In the genomic region with DNA sequence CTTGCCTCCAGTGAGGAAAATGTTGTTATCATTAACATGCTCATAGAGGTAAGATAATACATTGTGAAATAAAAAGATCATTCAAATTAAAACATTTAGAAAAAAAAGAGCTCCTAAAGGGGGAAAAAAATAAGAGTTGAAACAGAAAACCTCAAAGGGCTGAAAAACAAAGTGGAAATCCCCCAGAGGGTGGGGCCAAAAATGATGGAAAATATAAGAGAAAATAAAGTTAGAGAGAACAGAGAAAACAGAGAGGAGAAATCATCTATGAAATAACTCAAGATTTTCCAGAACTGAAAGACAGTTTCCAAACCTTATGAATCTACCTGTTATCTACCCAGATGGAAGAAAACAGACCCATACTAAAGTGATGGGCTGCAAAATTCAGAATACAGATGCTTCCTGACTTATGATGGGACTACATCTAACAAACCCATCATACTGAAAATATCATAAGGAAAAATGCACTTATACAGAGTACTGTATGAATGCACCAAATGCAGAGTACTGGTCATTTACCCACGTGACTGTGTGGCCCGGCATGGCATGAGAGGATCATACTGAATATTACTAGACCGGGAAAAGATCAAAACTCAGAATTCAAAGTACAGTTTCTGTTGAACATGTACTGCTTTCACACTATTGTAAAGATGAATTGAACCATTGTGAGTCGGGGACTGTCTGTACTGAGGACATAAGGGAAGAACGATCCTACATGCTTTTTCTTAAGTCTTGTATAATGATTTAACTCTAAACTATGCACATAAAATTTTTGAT, we compare ENCODE assay signal across 13 cellular contexts. TPM values are rescaled to one million over a fixed set of nuclear protein-coding genes. Genes with fewer than 3 reads are reported as not detected.
A peak's percentile ranks its signal among the peaks of the same experiment; 100 is the strongest.
DNase-seq lines count a peak whose midpoint lies in the region; ATAC-seq, FAIRE-seq and TF ChIP-seq lines count a peak whose summit lies in the region.
"Had no signal": no experiment of that assay in that cellular context is flagged by ENCODE, and none has a peak within 500 bp of the region (broad histone marks: within the 10 kb centered on the region; RNA-seq: fewer than 3 reads in every experiment).

No MANE protein-coding gene starts in this region.

- H3K9me3 ChIP-seq in endothelial cell of umbilical vein (replicated peaks; ENCODE audit: control insufficient read depth, insufficient read depth, low read length) = no peaks in the 10 kb centered on the region
- H3K9me3 ChIP-seq in MG63 = no peaks in the 10 kb centered on the region

- H3K4me3 Mint-ChIP-seq in T-helper 2 cell treated with Interferon-gamma antibody and Interleukin-4, amounts not matched to agents 5 μg/mL and 100 μg/mL, for 36 hours = peak overlapping the region; percentile 96
- H3K4me3 Mint-ChIP-seq in T-cell = peak overlapping the region; percentile 77 to 93 (median 89)

- no peaks in the 10 kb centered on the region for H4K20me1 ChIP-seq in endothelial cell of umbilical vein (replicated peaks; ENCODE audit: control insufficient read depth, extremely low read depth, insufficient read depth, low read length)

- no peak for TF ChIP-seq POLR2A in endothelial cell of umbilical vein (IDR thresholded peaks at IDR 0.05; ENCODE audit: low read depth, low read length)

- H3K27ac Mint-ChIP-seq in T-helper 2 cell treated with Interferon-gamma antibody and Interleukin-4, amounts not matched to agents 5 μg/mL and 100 μg/mL, for 36 hours = peak overlapping the region; percentile 86
- H3K27ac Mint-ChIP-seq in T-cell = peak overlapping the region; percentile 85 to 86

- POLR2A ChIA-PET in T-cell (lab: Charles Lee) = interaction anchor here (0.6 to 1.5 kb wide), 7 partner anchors 15 to 1999 kb away, joined by 3 to 6 read pairs (median 3); no protein-coding TSS in a partner anchor
- POLR2A ChIA-PET in endothelial cell of umbilical vein (lab: Charles Lee) = no interaction called here

- no peak for DNase-seq in T-helper 2 cell treated with Interferon-gamma antibody and Interleukin-4, amounts not matched to agents 5 μg/mL and 100 μg/mL, for 36 hours (ENCODE audit: low spot score)
- DNase-seq in T-helper 2 cell (no peak), T-cell (no peak), endothelial cell of umbilical vein (ENCODE audit: low read depth, low spot score) (no peak), retinal pigment epithelial cell (ENCODE audit: low read depth) (no peak), COLO668 (lab: John Stamatoyannopoulos, UW; ENCODE audit: unreplicated experiment) (no peak), NCI-H526 treated with DMSO at 0.1 percent for 48 hours (lab: John Stamatoyannopoulos, UW) (no peak), MG63 (no peak)
- DNase-seq: ACHN; posterior cingulate gyrus; stimulated activated CD8-positive, alpha-beta memory T cell treated with anti-CD3 and anti-CD28 coated beads, Interleukin-4, amount 100 ng/mL, for 48 hours had no signal

- peak overlapping the region; percentile 62 for H3K4me2 ChIP-seq in endothelial cell of umbilical vein (ENCODE audit: insufficient read depth, low read length)

- H3K27me3 Mint-ChIP-seq in T-helper 2 cell treated with Interferon-gamma antibody and Interleukin-4, amounts not matched to agents 5 μg/mL and 100 μg/mL, for 36 hours (ENCODE audit: low read depth) = no peaks in the 10 kb centered on the region
- no peaks in the 10 kb centered on the region for H3K27me3 Mint-ChIP-seq in T-cell

- H3K36me3 ChIP-seq in endothelial cell of umbilical vein (ENCODE audit: control insufficient read depth in 2 of 2, extremely low read depth in 1 of 2, insufficient read depth in 2 of 2, low read length in 2 of 2) = peaks cover 2 to 12% of the 10 kb centered on the region in 2 experiments
- H3K36me3 ChIP-seq in MG63 = peaks cover 72% of the 10 kb centered on the region

- H3K27ac ChIP-seq in endothelial cell of umbilical vein (ENCODE audit: insufficient read depth, low read depth, low read length) = no peak overlapping the region
- H3K27ac ChIP-seq: RWPE1 had no signal

- H3K36me3 Mint-ChIP-seq in T-helper 2 cell treated with Interferon-gamma antibody and Interleukin-4, amounts not matched to agents 5 μg/mL and 100 μg/mL, for 36 hours (ENCODE audit: low read depth) = peaks cover 70% of the 10 kb centered on the region
- peaks cover 62% of the 10 kb centered on the region for H3K36me3 Mint-ChIP-seq in T-cell

- H3K9ac ChIP-seq in endothelial cell of umbilical vein (replicated peaks; ENCODE audit: extremely low read depth, insufficient read depth, low read length) = no peak overlapping the region

- peaks cover 26% of the 10 kb centered on the region for H3K4me1 ChIP-seq in endothelial cell of umbilical vein (ENCODE audit: control insufficient read depth, extremely low read depth, insufficient read depth, low read length)

- ATAC-seq in T-cell (replicated peaks in 1 of 4) = no peak
- ATAC-seq: HCT116 had no signal

- TF ChIP-seq CTCF in endothelial cell of umbilical vein (IDR thresholded peaks at IDR 0.05; ENCODE audit: extremely low read depth in 1 of 2, insufficient read depth in 1 of 2, low read depth in 1 of 2, low read length in 2 of 2) (no peak), retinal pigment epithelial cell (conservative IDR thresholded peaks at IDR 0.05; ENCODE audit: low read depth, low read length) (no peak)

- intact Hi-C loops in endothelial cell of umbilical vein (cut with micrococcal nuclease) = no loop called here

- no TSS peak for BruUV-seq in endothelial cell of umbilical vein (replicated peaks; lab: Mats Ljungman, UMichigan)

- dilution Hi-C loops in endothelial cell of umbilical vein (cut with MboI; ENCODE audit: extremely low pct_ligation_motif_present, low sequenced_read_pairs) = no loop called here

- H3K9me1 ChIP-seq in endothelial cell of umbilical vein (replicated peaks; ENCODE audit: control insufficient read depth, extremely low read depth, insufficient read depth, low read length) = no peaks in the 10 kb centered on the region

- FAIRE-seq in endothelial cell of umbilical vein (lab: Jason Lieb, UNC) = no peak

- no peak overlapping the region for H3K4me3 ChIP-seq in endothelial cell of umbilical vein (replicated peaks in 1 of 3; ENCODE audit: insufficient read depth in 1 of 3, low read depth in 1 of 3, low read length in 3 of 3)
- H3K4me3 ChIP-seq in retinal pigment epithelial cell (ENCODE audit: low read length) = peak overlapping the region; percentile 16
- H3K4me3 ChIP-seq in MG63 = no peak overlapping the region

- H3K9me3 Mint-ChIP-seq in T-helper 2 cell treated with Interferon-gamma antibody and Interleukin-4, amounts not matched to agents 5 μg/mL and 100 μg/mL, for 36 hours = no peaks in the 10 kb centered on the region
- H3K9me3 Mint-ChIP-seq in T-cell = no peaks in the 10 kb centered on the region

- H2AFZ ChIP-seq in endothelial cell of umbilical vein (ENCODE audit: low read depth, low read length) = no peak overlapping the region

- CTCF ChIA-PET in T-cell (lab: Charles Lee) (interaction anchor here (0.7 to 1.5 kb wide), 5 partner anchors 12 to 242 kb away, joined by 3 to 6 read pairs (median 4); a partner anchor contains a TSS), endothelial cell of umbilical vein (lab: Charles Lee) (interaction anchor here (1.5 to 1.6 kb wide), 2 partner anchors 15 to 560 kb away, joined by 3 to 4 read pairs; no protein-coding TSS in a partner anchor)

- peaks cover 66% of the 10 kb centered on the region for H3K4me1 Mint-ChIP-seq in T-helper 2 cell treated with Interferon-gamma antibody and Interleukin-4, amounts not matched to agents 5 μg/mL and 100 μg/mL, for 36 hours (ENCODE audit: low read depth)
- H3K4me1 Mint-ChIP-seq in T-cell = peaks cover 72 to 80% (median 76%) of the 10 kb centered on the region in 3 donors

- H3K79me2 ChIP-seq in endothelial cell of umbilical vein (ENCODE audit: control insufficient read depth, insufficient read depth, low read length) = peaks cover 53% of the 10 kb centered on the region

- H3K27me3 ChIP-seq in endothelial cell of umbilical vein (ENCODE audit: control insufficient read depth in 2 of 2, insufficient read depth in 2 of 2, low read length in 2 of 2) = peaks cover 0 to 3% of the 10 kb centered on the region in 2 experiments
- no peaks in the 10 kb centered on the region for H3K27me3 ChIP-seq in MG63

RNA-seq across cellular contexts. Expression of a gene that starts 4.0 kb away (rescaled TPM):
- total RNA-seq in T-cell (10 to 100 TPM; 14.1 to 21.2 (median 19.5) TPM), endothelial cell of umbilical vein (6.2 and 6.4 TPM in 2 replicates)
- polyA plus RNA-seq in endothelial cell of umbilical vein = 1.9 TPM in 2 replicates
- polyA plus RNA-seq in endothelial cell of umbilical vein (2011; cell fraction: cytosol; rRNA removed) = 2.3 TPM in 2 replicates
- 2.8 and 3.1 TPM in 2 replicates for polyA plus RNA-seq in endothelial cell of umbilical vein (2011; cell fraction: nucleus; rRNA removed)
- polyA plus RNA-seq in endothelial cell of umbilical vein (2012) = 3.2 and 3.9 TPM in 2 replicates
- polyA minus RNA-seq in endothelial cell of umbilical vein = 4.6 and 4.9 TPM in 2 replicates
- 5.0 TPM for polyA minus RNA-seq in endothelial cell of umbilical vein (2011; cell fraction: cytosol; rRNA and poly(A)+ RNA removed)
- polyA minus RNA-seq in endothelial cell of umbilical vein (2011; cell fraction: nucleus; rRNA and poly(A)+ RNA removed) = 2.4 and 3.4 TPM in 2 replicates
- total RNA-seq in MG63 (2014; rRNA removed; shearing (Covaris generic); ENCODE audit: low replicate concordance) = 6.0 and 9.8 TPM in 2 replicates

RNA-seq across cellular contexts. Expression of a gene that starts 23.5 kb away (rescaled TPM):
- 100 to 1,000 TPM in 1 of 5 donors, 10 to 100 TPM in 4; 81.9 to 108 (median 89.5) TPM for total RNA-seq in T-cell
- total RNA-seq in endothelial cell of umbilical vein = 36.5 and 38.7 TPM in 2 replicates
- polyA plus RNA-seq in endothelial cell of umbilical vein = 39.4 and 44.5 TPM in 2 replicates
- 17.3 and 22.9 TPM in 2 replicates for polyA plus RNA-seq in endothelial cell of umbilical vein (2011; cell fraction: cytosol; rRNA removed)
- 379 and 383 TPM in 2 replicates for polyA plus RNA-seq in endothelial cell of umbilical vein (2011; cell fraction: nucleus; rRNA removed)
- polyA plus RNA-seq in endothelial cell of umbilical vein (2012) = 35.2 and 49.5 TPM in 2 replicates
- 35.4 and 40.4 TPM in 2 replicates for polyA minus RNA-seq in endothelial cell of umbilical vein
- 2.5 TPM for polyA minus RNA-seq in endothelial cell of umbilical vein (2011; cell fraction: cytosol; rRNA and poly(A)+ RNA removed)
- polyA minus RNA-seq in endothelial cell of umbilical vein (2011; cell fraction: nucleus; rRNA and poly(A)+ RNA removed) = 47.3 and 51.9 TPM in 2 replicates
- total RNA-seq in MG63 (2014; rRNA removed; shearing (Covaris generic); ENCODE audit: low replicate concordance) = 11.1 and 21.2 TPM in 2 replicates

RNA-seq across cellular contexts. Expression of a gene that starts 38.5 kb away (rescaled TPM):
- total RNA-seq in T-cell (10 to 100 TPM; 21.1 to 36.7 (median 23.7) TPM), endothelial cell of umbilical vein (6.9 and 8.5 TPM in 2 replicates)
- 10.0 and 11.5 TPM in 2 replicates for polyA plus RNA-seq in endothelial cell of umbilical vein
- polyA plus RNA-seq in endothelial cell of umbilical vein (2011; cell fraction: cytosol; rRNA removed) = 8.4 and 8.8 TPM in 2 replicates
- 18.3 and 25.6 TPM in 2 replicates for polyA plus RNA-seq in endothelial cell of umbilical vein (2011; cell fraction: nucleus; rRNA removed)
- polyA plus RNA-seq in endothelial cell of umbilical vein (2012) = 5.1 and 6.7 TPM in 2 replicates
- 12.1 and 16.6 TPM in 2 replicates for polyA minus RNA-seq in endothelial cell of umbilical vein
- 8.6 TPM for polyA minus RNA-seq in endothelial cell of umbilical vein (2011; cell fraction: cytosol; rRNA and poly(A)+ RNA removed)
- 14.5 and 22.2 TPM in 2 replicates for polyA minus RNA-seq in endothelial cell of umbilical vein (2011; cell fraction: nucleus; rRNA and poly(A)+ RNA removed)
- 9.3 and 13.4 TPM in 2 replicates for total RNA-seq in MG63 (2014; rRNA removed; shearing (Covaris generic); ENCODE audit: low replicate concordance)

RNA-seq across cellular contexts. Expression of a gene that starts 38.6 kb away (rescaled TPM):
- total RNA-seq in T-cell = 1 to 10 TPM in 1 of 5 donors, under 1 TPM in 4; 0.07 to 1.5 (median 0.38) TPM
- 0.25 and 0.33 TPM in 2 replicates for total RNA-seq in endothelial cell of umbilical vein
- polyA plus RNA-seq in endothelial cell of umbilical vein = 0.11 and 0.25 TPM in 2 replicates
- polyA plus RNA-seq in endothelial cell of umbilical vein (2011; cell fraction: cytosol; rRNA removed) = 0.23 and 0.32 TPM in 2 replicates
- 0.22 and 0.26 TPM in 2 replicates for polyA plus RNA-seq in endothelial cell of umbilical vein (2011; cell fraction: nucleus; rRNA removed)
- polyA plus RNA-seq in endothelial cell of umbilical vein (2012) = 0.14 and 0.19 TPM in 2 replicates
- 0.64 TPM in 1 of 2 replicates, not detected in the other for polyA minus RNA-seq in endothelial cell of umbilical vein
- not detected for polyA minus RNA-seq in endothelial cell of umbilical vein (2011; cell fraction: cytosol; rRNA and poly(A)+ RNA removed)
- polyA minus RNA-seq in endothelial cell of umbilical vein (2011; cell fraction: nucleus; rRNA and poly(A)+ RNA removed) = not detected in 2 replicates
- total RNA-seq in MG63 (2014; rRNA removed; shearing (Covaris generic); ENCODE audit: low replicate concordance) = 8.8 TPM in 1 of 2 replicates, not detected in the other
